8 cellular contexts compared by ENCODE assay signal in the genomic region with DNA sequence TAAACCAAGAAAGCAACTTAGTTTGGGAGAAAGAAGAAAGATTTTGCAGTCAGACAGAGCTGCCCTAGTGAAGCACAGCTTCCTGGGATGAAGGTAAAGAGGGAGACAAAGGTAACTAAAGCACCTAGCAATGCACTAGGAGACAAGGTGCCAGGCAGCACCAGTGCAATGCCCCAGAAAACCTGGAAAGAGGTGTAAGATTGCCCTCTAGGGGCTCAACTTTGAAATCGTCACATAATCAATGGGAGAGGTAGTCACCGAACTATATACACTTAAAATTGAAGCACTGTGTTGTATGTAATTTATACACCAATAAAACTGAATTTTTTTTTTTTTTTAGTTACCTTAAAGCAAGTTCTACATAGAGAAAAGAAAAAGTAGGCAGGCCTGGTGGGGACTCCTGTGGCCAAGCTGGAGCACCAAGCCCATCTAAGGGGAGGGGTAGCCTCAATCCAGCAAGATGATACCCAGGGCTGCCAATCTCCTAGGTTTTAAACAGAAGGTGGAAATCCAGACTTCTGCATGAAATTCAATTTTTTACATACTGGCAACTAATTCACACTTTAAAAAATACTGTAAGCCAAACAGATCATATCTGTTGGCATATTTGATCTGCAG. TPM values are rescaled to one million over a fixed set of nuclear protein-coding genes. Genes with fewer than 3 reads are reported as not detected.
DNase-seq lines count a peak whose midpoint lies in the region; ATAC-seq, FAIRE-seq and TF ChIP-seq lines count a peak whose summit lies in the region.

No MANE protein-coding gene starts in this region.

- H3K4me3 ChIP-seq in AG04449 (ENCODE audit: low read depth, low read length): no peak overlapping the region
- H3K4me3 ChIP-seq in CD8-positive, alpha-beta memory T cell (ENCODE audit: low read length): no peak overlapping the region

- TF ChIP-seq POLR2A in GM12891 (IDR thresholded peaks at IDR 0.05; ENCODE audit: low read depth, low read length): no peak

- no peak overlapping the region for H3K27ac ChIP-seq in CD8-positive, alpha-beta memory T cell (ENCODE audit: low read depth, low read length)
- no peak overlapping the region for H3K27ac ChIP-seq in CD4-positive, alpha-beta T cell (ENCODE audit: low read depth, low read length)

- intact Hi-C loops in CD4-positive, alpha-beta T cell (cut with DNase I, micrococcal nuclease): no loop called here

- POLR2A ChIA-PET in AG04449 (lab: Yijun Ruan, JAX): no interaction called here
- POLR2A ChIA-PET in CD8-positive, alpha-beta memory T cell (lab: Charles Lee): no interaction called here
- POLR2A ChIA-PET in CD4-positive, alpha-beta T cell (lab: Charles Lee): no interaction called here

- peaks cover 58% of the 10 kb centered on the region for H3K36me3 ChIP-seq in CD8-positive, alpha-beta memory T cell (ENCODE audit: insufficient read depth, low read length)

- H3K4me1 Mint-ChIP-seq in CD8-positive, alpha-beta memory T cell: peaks cover 0 to 8% (median 0%) of the 10 kb centered on the region in 3 donors
- no peaks in the 10 kb centered on the region for H3K4me1 Mint-ChIP-seq in CD4-positive, alpha-beta T cell (ENCODE audit: low read depth)

- H3K4me1 ChIP-seq in CD8-positive, alpha-beta memory T cell (ENCODE audit: insufficient read depth, low read length): no peaks in the 10 kb centered on the region

- no peaks in the 10 kb centered on the region for H3K27me3 ChIP-seq in CD8-positive, alpha-beta memory T cell (ENCODE audit: insufficient read depth, low read length, poor library complexity, severe bottlenecking)
- no peaks in the 10 kb centered on the region for H3K27me3 ChIP-seq in CD4-positive, alpha-beta T cell (ENCODE audit: control insufficient read depth, insufficient read depth, low read length)

- no peaks in the 10 kb centered on the region for H3K9me3 Mint-ChIP-seq in CD8-positive, alpha-beta memory T cell
- H3K9me3 Mint-ChIP-seq in CD4-positive, alpha-beta T cell: no peaks in the 10 kb centered on the region

- H3K36me3 Mint-ChIP-seq in CD8-positive, alpha-beta memory T cell: peaks cover 34 to 95% (median 58%) of the 10 kb centered on the region in 3 donors
- peaks cover 98% of the 10 kb centered on the region for H3K36me3 Mint-ChIP-seq in CD4-positive, alpha-beta T cell (ENCODE audit: low read depth)

- no peaks in the 10 kb centered on the region for H3K27me3 Mint-ChIP-seq in CD8-positive, alpha-beta memory T cell
- H3K27me3 Mint-ChIP-seq in CD4-positive, alpha-beta T cell: no peaks in the 10 kb centered on the region

- peak; percentile 39 for TF ChIP-seq CTCF in AG04449 (IDR thresholded peaks at IDR 0.05; ENCODE audit: insufficient read depth, low read length, missing control alignments)
- TF ChIP-seq CTCF in CD4-positive, alpha-beta T cell (IDR thresholded peaks at IDR 0.05): no peak

- FAIRE-seq in GM12891 (lab: Jason Lieb, UNC): no peak

- H3K9me3 ChIP-seq in CD8-positive, alpha-beta memory T cell (ENCODE audit: low read length): no peaks in the 10 kb centered on the region
- H3K9me3 ChIP-seq in CD4-positive, alpha-beta T cell (ENCODE audit: control insufficient read depth, low read length): no peaks in the 10 kb centered on the region

- CTCF ChIA-PET in AG04449 (lab: Yijun Ruan, JAX): interaction anchor here (0.6 to 2.7 kb wide), 11 partner anchors 8 to 1519 kb away, joined by 3 to 19 read pairs (median 4); no protein-coding TSS in a partner anchor
- CTCF ChIA-PET in CD8-positive, alpha-beta memory T cell (lab: Charles Lee): no interaction called here
- CTCF ChIA-PET in CD4-positive, alpha-beta T cell (lab: Charles Lee): interaction anchor here (1.8 kb wide), 1 partner anchor 11 kb away, joined by 3 read pairs; no protein-coding TSS in a partner anchor

- ATAC-seq in GM21390 (IDR thresholded peaks at IDR 0.05; ENCODE audit: unreplicated experiment): peak; percentile 55
- no peak for ATAC-seq in CD4-positive, alpha-beta T cell (ENCODE audit: poor library complexity)

- H3K27ac Mint-ChIP-seq in CD8-positive, alpha-beta memory T cell: peak overlapping the region in 1 of 8 donors; percentile 27
- H3K27ac Mint-ChIP-seq in CD4-positive, alpha-beta T cell: no peak overlapping the region

- no peak overlapping the region for H3K4me3 Mint-ChIP-seq in CD8-positive, alpha-beta memory T cell
- H3K4me3 Mint-ChIP-seq in CD4-positive, alpha-beta T cell: no peak overlapping the region

- DNase-seq in AG04449 (ENCODE audit: low read depth, low spot score) (no peak), NCI-H345 (lab: John Stamatoyannopoulos, UW) (peak; percentile 22), cerebellar cortex (ENCODE audit: low spot score) (peak; percentile 58), myocyte (ENCODE audit: low read depth) (peak; percentile 50), GM12891 (ENCODE audit: insufficient read length, low spot score) (no peak)
- DNase-seq in CD8-positive, alpha-beta memory T cell: no peak
- DNase-seq in CD4-positive, alpha-beta T cell: no peak

TF ChIP-seq in GM12891, 5 proteins besides CTCF, POLR2A, EP300 and RAD21:
- TF ChIP-seq POLR2AphosphoS5 (IDR thresholded peaks at IDR 0.05; ENCODE audit: low read depth, low read length) (no peak), TAF1 (IDR thresholded peaks at IDR 0.05; ENCODE audit: low read depth, low read length) (no peak), PAX5 (IDR thresholded peaks at IDR 0.05; ENCODE audit: insufficient read depth, low read length, severe bottlenecking) (no peak), POU2F2 (IDR thresholded peaks at IDR 0.05; ENCODE audit: low read depth, low read length) (no peak), SPI1 (IDR thresholded peaks at IDR 0.05; ENCODE audit: low read depth, low read length) (no peak)

RNA-seq across cellular contexts. Expression of a gene that starts 48.2 kb away (rescaled TPM):
- total RNA-seq in myocyte: 66.6 and 74.6 TPM in 2 replicates
- polyA plus RNA-seq in myocyte (2012): 43.9 TPM
- 10 to 100 TPM; 56.6 to 56.8 TPM for total RNA-seq in CD8-positive, alpha-beta memory T cell
- polyA plus RNA-seq in CD8-positive, alpha-beta memory T cell: 34.0 TPM
- polyA plus RNA-seq in GM12891 (2012; ENCODE audit: low read depth, missing spikeins): 23.4 TPM
- total RNA-seq in CD4-positive, alpha-beta T cell: 10 to 100 TPM; 55.0 to 56.0 TPM

Comparison
In these comparisons a context has a peak if more than half of its experiments do, and no peak if none do; other contexts are left out.
1. DNase-seq: peak in NCI-H345 (single experiment), cerebellar cortex (single experiment) and myocyte (single experiment); none in AG04449 (single experiment), CD8-positive, alpha-beta memory T cell (0 of 5), GM12891 (single experiment) and CD4-positive, alpha-beta T cell (0 of 10).